Comparison of ENCODE assay signal across 1 cellular context in the genomic region with DNA sequence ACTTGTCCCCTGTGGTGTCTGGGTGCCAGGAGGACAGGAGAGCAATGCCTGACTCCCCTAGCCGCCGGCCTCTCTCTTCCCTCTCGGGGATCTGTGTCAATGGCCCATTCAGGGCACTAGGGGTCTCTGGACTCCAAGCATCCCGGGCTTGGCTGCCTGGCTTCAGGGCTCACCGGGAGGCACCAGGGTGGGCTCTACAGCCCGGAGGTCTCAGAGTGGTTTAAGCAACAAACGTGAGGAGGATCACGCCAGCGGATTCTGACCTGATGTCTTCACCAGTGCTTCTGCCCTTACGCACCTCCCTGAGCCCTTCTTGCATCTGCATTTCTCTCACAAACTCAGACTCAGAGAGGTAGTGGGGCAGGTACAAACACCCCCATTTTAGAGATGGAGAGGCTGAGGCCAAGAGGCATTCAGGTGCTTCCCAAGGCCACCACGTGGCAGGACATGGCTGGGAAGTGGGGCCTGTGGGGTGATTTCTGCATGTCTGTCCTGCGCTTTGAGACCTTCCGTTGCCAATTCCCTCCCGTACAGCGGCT.
TF ChIP-seq lines count a peak whose summit lies in the region.

No MANE protein-coding gene starts in this region.

TF ChIP-seq in GM12878, 131 proteins besides CTCF, POLR2A, EP300 and RAD21 (continued from another document):
- TF ChIP-seq BMI1 (IDR thresholded peaks at IDR 0.05; ENCODE audit: borderline replicate concordance) (no peak), CHD4 (IDR thresholded peaks at IDR 0.05) (no peak), ZNF274 (IDR thresholded peaks at IDR 0.05; ENCODE audit: insufficient read depth, insufficient read length) (no peak), ZNF384 (IDR thresholded peaks at IDR 0.05; ENCODE audit: borderline replicate concordance, low read depth, low read length) (no peak), YBX1 (IDR thresholded peaks at IDR 0.05) (no peak), BRCA1 (IDR thresholded peaks at IDR 0.05; ENCODE audit: low read depth, low read length) (no peak)
- TF ChIP-seq, protein P1, sequence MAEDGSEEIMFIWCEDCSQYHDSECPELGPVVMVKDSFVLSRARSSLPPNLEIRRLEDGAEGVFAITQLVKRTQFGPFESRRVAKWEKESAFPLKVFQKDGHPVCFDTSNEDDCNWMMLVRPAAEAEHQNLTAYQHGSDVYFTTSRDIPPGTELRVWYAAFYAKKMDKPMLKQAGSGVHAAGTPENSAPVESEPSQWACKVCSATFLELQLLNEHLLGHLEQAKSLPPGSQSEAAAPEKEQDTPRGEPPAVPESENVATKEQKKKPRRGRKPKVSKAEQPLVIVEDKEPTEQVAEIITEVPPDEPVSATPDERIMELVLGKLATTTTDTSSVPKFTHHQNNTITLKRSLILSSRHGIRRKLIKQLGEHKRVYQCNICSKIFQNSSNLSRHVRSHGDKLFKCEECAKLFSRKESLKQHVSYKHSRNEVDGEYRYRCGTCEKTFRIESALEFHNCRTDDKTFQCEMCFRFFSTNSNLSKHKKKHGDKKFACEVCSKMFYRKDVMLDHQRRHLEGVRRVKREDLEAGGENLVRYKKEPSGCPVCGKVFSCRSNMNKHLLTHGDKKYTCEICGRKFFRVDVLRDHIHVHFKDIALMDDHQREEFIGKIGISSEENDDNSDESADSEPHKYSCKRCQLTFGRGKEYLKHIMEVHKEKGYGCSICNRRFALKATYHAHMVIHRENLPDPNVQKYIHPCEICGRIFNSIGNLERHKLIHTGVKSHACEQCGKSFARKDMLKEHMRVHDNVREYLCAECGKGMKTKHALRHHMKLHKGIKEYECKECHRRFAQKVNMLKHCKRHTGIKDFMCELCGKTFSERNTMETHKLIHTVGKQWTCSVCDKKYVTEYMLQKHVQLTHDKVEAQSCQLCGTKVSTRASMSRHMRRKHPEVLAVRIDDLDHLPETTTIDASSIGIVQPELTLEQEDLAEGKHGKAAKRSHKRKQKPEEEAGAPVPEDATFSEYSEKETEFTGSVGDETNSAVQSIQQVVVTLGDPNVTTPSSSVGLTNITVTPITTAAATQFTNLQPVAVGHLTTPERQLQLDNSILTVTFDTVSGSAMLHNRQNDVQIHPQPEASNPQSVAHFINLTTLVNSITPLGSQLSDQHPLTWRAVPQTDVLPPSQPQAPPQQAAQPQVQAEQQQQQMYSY (CRISPR knock-in tag; IDR thresholded peaks at IDR 0.05), result no peak
